12 cellular contexts compared by ENCODE assay signal in the genomic region with DNA sequence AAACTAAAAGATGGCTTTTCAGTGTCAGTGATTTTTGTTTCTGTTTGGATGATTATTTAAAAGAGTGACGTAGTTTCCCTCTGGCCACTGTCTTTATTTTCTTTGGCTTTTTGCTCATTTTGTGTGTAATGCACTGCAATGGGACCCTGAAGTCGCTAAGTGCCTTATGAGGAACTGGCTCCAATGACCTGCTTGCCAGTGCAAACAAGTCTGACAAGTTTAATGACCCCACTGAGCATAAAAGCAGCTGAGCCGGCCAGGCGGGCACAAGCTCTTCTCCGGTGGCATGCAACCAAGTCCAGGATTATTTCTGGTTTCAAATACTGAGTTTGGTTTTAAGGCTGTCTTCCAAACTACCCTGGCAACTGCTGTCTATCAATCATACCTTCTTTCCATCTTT. TPM values are rescaled to one million over a fixed set of nuclear protein-coding genes. Genes with fewer than 3 reads are reported as not detected.
DNase-seq lines count a peak whose midpoint lies in the region; ATAC-seq, FAIRE-seq and TF ChIP-seq lines count a peak whose summit lies in the region.
"Had no signal": no experiment of that assay in that cellular context is flagged by ENCODE, and none has a peak within 500 bp of the region (broad histone marks: within the 10 kb centered on the region; RNA-seq: fewer than 3 reads in every experiment).

No MANE protein-coding gene starts in this region.

- FAIRE-seq in islet of Langerhans (lab: Jason Lieb, UNC) (peak; percentile 74), urothelium cell line (lab: Jason Lieb, UNC) (no peak)
- FAIRE-seq: A204.1 had no signal

- DNase-seq in NCI-H1105 treated with DMSO at 0.1 percent for 48 hours (lab: John Stamatoyannopoulos, UW) (peak; percentile 60), NCI-H1105 (lab: John Stamatoyannopoulos, UW) (no peak), astrocyte of the hippocampus (ENCODE audit: low read depth, low spot score) (peak; percentile 56), thoracic aorta (ENCODE audit: low spot score) (no peak), T-helper 9 cell (no peak), urothelium cell line (ENCODE audit: low spot score) (no peak), Kasumi-1 (lab: John Stamatoyannopoulos, UW) (no peak)
- DNase-seq: activated T-cell treated with anti-CD3 and anti-CD28 coated beads, Interleukin-2, amount 50 U/mL, for 4 hours; GF-D8 had no signal

- no peaks in the 10 kb centered on the region for H3K36me3 ChIP-seq in thoracic aorta

- no peak overlapping the region for H3K4me3 ChIP-seq in thoracic aorta

- peak; percentile 53 for ATAC-seq in thoracic aorta (ENCODE audit: insufficient number of reproducible peaks, low FRiP score, low read depth)
- ATAC-seq: activated T-cell treated with anti-CD3 and anti-CD28 coated beads, Interleukin-2, amount 50 U/mL, for 4 hours had no signal

- no peaks in the 10 kb centered on the region for H3K9me3 ChIP-seq in thoracic aorta

- TF ChIP-seq CTCF in thoracic aorta (IDR thresholded peaks at IDR 0.05): no peak

- H3K4me1 ChIP-seq in thoracic aorta (ENCODE audit: control insufficient read depth in 1 of 2, low read depth in 2 of 2): peaks cover 3 to 19% of the 10 kb centered on the region in 2 donors

- H3K27ac ChIP-seq in thoracic aorta: peak overlapping the region in 1 of 2 donors; percentile 22

- H3K27me3 ChIP-seq in thoracic aorta (replicated peaks; ENCODE audit: insufficient read depth): no peaks in the 10 kb centered on the region

RNA-seq across cellular contexts. Expression of gene GNA14, which starts 15.6 kb away (rescaled TPM):
- 1 to 10 TPM; 5.8 to 8.4 TPM for total RNA-seq in thoracic aorta
- total RNA-seq: HT1080 had no signal

Comparison
In these comparisons a context has a peak if more than half of its experiments do, and no peak if none do; other contexts are left out.
1. DNase-seq: peak in NCI-H1105 treated with DMSO at 0.1 percent for 48 hours (single experiment) and astrocyte of the hippocampus (single experiment); none in NCI-H1105 (single experiment), thoracic aorta (single experiment), T-helper 9 cell (single experiment), urothelium cell line (single experiment) and Kasumi-1 (0 of 2).